12 cellular contexts compared by ENCODE assay signal in the genomic region with DNA sequence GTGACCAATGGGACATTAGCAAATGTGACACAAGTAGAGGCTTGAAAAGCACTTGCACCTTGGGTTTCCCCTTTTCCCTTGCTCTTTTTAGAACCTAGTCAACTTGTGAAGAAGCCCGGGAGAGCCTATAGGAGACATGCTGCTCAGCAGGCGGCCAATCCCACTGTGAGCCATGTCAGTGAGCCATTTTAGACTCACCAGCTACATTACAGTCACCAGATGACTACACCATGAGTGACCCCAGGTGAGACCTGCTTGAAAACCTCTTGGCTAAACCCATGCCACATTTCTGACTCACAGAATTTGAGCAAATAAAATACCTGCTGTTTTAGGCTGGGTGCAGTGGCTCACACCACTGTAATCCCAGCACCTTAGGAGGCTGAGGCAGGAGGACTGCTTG.
"Had no signal": no experiment of that assay in that cellular context is flagged by ENCODE, and none has a peak within 500 bp of the region (broad histone marks: within the 10 kb centered on the region; RNA-seq: fewer than 3 reads in every experiment).

No MANE protein-coding gene starts in this region.

- H3K9me3 Mint-ChIP-seq: activated T-helper 1 cell treated with anti-CD3 and anti-CD28 coated beads, Interleukin-12 subunit alpha, Interleukin-12 subunit beta, Interleukin-2, Interleukin-4 antibody, amounts not matched to agents 30 ng/mL and 10 ng/mL and 1 ng/mL, durations not matched to agents 14 hours and 24 hours and 36 hours; neural crest cell had no signal

- H3K9me3 ChIP-seq: prostate gland, right lobe of liver had no signal

- H3K27ac ChIP-seq: dorsolateral prefrontal cortex, prostate gland, right lobe of liver had no signal

- H3K27ac Mint-ChIP-seq: activated T-helper 1 cell treated with anti-CD3 and anti-CD28 coated beads, Interleukin-12 subunit alpha, Interleukin-12 subunit beta, Interleukin-2, Interleukin-4 antibody, amounts not matched to agents 30 ng/mL and 10 ng/mL and 1 ng/mL, durations not matched to agents 14 hours and 24 hours and 36 hours; endodermal cell had no signal

- H3K4me3 Mint-ChIP-seq: activated T-helper 1 cell treated with anti-CD3 and anti-CD28 coated beads, Interleukin-12 subunit alpha, Interleukin-12 subunit beta, Interleukin-2, Interleukin-4 antibody, amounts not matched to agents 30 ng/mL and 10 ng/mL and 1 ng/mL, durations not matched to agents 14 hours and 24 hours and 36 hours; endodermal cell; neural crest cell had no signal

- H3K36me3 ChIP-seq: prostate gland, right lobe of liver had no signal

- FAIRE-seq: islet of Langerhans had no signal

- H3K4me1 Mint-ChIP-seq: neural crest cell had no signal

- H3K4me3 ChIP-seq: dorsolateral prefrontal cortex, prostate gland, right lobe of liver, smooth muscle cell had no signal

- H3K4me2 ChIP-seq: smooth muscle cell had no signal

- H3K4me1 ChIP-seq: prostate gland, right lobe of liver had no signal

- H3K27me3 ChIP-seq: dorsolateral prefrontal cortex, right lobe of liver had no signal

- DNase-seq: activated CD4-positive, CD25-positive, alpha-beta regulatory T cell; activated CD8-positive, alpha-beta memory T cell treated with anti-CD3 and anti-CD28 coated beads, Interleukin-2, amount 50 U/mL, for 48 hours; activated naive CD4-positive, alpha-beta T cell treated with Interleukin-2 at 50 U/mL for 16 hours; dorsolateral prefrontal cortex; endodermal cell; right lobe of liver had no signal

- ATAC-seq: left lobe of liver, right lobe of liver had no signal
